ENCODE assay signal across 9 cellular contexts in the genomic region with DNA sequence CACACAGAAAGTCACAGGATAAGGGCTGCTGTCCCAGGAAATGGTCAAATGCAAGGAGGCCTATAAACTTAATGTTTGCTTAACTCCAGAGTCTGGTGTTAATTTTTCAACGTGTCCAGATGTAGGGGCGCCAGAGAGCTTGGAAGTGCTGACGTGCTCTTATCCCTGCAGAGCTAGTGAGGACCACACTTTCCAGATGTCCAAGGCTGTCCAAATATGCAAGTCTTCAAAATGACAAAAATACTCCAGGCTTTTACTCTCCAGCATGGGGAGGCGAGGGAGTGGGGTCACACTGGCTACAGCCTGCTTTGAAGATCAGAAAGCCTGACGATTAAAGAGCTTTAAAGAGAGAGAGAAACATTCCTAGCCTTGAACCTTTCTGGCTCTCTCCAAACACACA. TPM values are rescaled to one million over a fixed set of nuclear protein-coding genes. Genes with fewer than 3 reads are reported as not detected.
DNase-seq lines count a peak whose midpoint lies in the region; ATAC-seq, FAIRE-seq and TF ChIP-seq lines count a peak whose summit lies in the region.
"Had no signal": no experiment of that assay in that cellular context is flagged by ENCODE, and none has a peak within 500 bp of the region (broad histone marks: within the 10 kb centered on the region; RNA-seq: fewer than 3 reads in every experiment).

No MANE protein-coding gene starts in this region.

- no peak overlapping the region for H3K4me3 Mint-ChIP-seq in Caco-2 (ENCODE audit: unreplicated experiment)
- no peak overlapping the region for H3K4me3 Mint-ChIP-seq in endothelial cell (ENCODE audit: unreplicated experiment)
- H3K4me3 Mint-ChIP-seq in activated CD4-positive, alpha-beta T cell treated with anti-CD3 and anti-CD28 coated beads, Interleukin-2, amount 10 ng/mL, durations not matched to agents 7 days and 5 days, result no peak overlapping the region
- H3K4me3 Mint-ChIP-seq: memory B cell had no signal

- H3K4me3 ChIP-seq in Caco-2 (ENCODE audit: low read depth, low read length) (no peak overlapping the region), neural cell (ENCODE audit: low read length) (no peak overlapping the region)

- H3K27me3 Mint-ChIP-seq in Caco-2 (ENCODE audit: insufficient read depth, unreplicated experiment) (no peaks in the 10 kb centered on the region), endothelial cell (ENCODE audit: unreplicated experiment) (peaks cover 9% of the 10 kb centered on the region)
- H3K27me3 Mint-ChIP-seq in activated CD4-positive, alpha-beta T cell treated with anti-CD3 and anti-CD28 coated beads, Interleukin-2, amount 10 ng/mL, durations not matched to agents 7 days and 5 days, result peaks cover 10% of the 10 kb centered on the region

- ATAC-seq in HG02885 (IDR thresholded peaks at IDR 0.05; ENCODE audit: poor library complexity, unreplicated experiment), result no peak

- intact Hi-C loops in Caco-2 (cut with micrococcal nuclease; ENCODE audit: unreplicated experiment), result loop anchor here (2.0 to 5.0 kb wide), 2 partner anchors 41 to 99 kb away; no protein-coding TSS in a partner anchor

- POLR2A ChIA-PET in Caco-2 (lab: Charles Lee), result no interaction called here
- POLR2A ChIA-PET in activated CD4-positive, alpha-beta T cell treated with anti-CD3 and anti-CD28 coated beads, Interleukin-2, amount 10 ng/mL, durations not matched to agents 7 days and 5 days (lab: Charles Lee), result interaction anchor here (0.6 kb wide), 1 partner anchor 487 kb away, joined by 3 read pairs; no protein-coding TSS in a partner anchor

- H3K9me3 ChIP-seq in Caco-2, result no peaks in the 10 kb centered on the region
- no peaks in the 10 kb centered on the region for H3K9me3 ChIP-seq in neural cell (ENCODE audit: low read length)

- FAIRE-seq in GM12891 (lab: Jason Lieb, UNC), result no peak

- no peak for TF ChIP-seq EP300 in neural cell (conservative IDR thresholded peaks at IDR 0.05; ENCODE audit: poor library complexity, severe bottlenecking)

- no peak overlapping the region for H3K27ac ChIP-seq in neural cell (ENCODE audit: low read length)

- BruUV-seq in Caco-2 (replicated peaks; lab: Mats Ljungman, UMichigan), result no TSS peak

- no peaks in the 10 kb centered on the region for H3F3A ChIP-seq in neural cell (ENCODE audit: insufficient read depth, low read length, poor library complexity, severe bottlenecking)

- no peak overlapping the region for H3K4me2 ChIP-seq in neural cell (ENCODE audit: low read length)

- no peak for TF ChIP-seq POLR2A in GM12891 (IDR thresholded peaks at IDR 0.05; ENCODE audit: low read depth, low read length)

- TF ChIP-seq CTCF in Caco-2 (IDR thresholded peaks at IDR 0.05; ENCODE audit: insufficient read depth in 1 of 2, low read depth in 1 of 2, low read length in 1 of 2, severe bottlenecking in 1 of 2, unreplicated experiment in 1 of 2), result peak in 1 of 2 experiments; percentile 28
- TF ChIP-seq CTCF in endothelial cell (IDR thresholded peaks at IDR 0.05; ENCODE audit: unreplicated experiment), result no peak
- TF ChIP-seq CTCF in neural cell (IDR thresholded peaks at IDR 0.05; ENCODE audit: poor library complexity, severe bottlenecking), result peak; percentile 31

- H3K4me1 Mint-ChIP-seq in Caco-2 (ENCODE audit: low read depth, unreplicated experiment) (peaks cover 34% of the 10 kb centered on the region), endothelial cell (ENCODE audit: unreplicated experiment) (peaks cover 83% of the 10 kb centered on the region)
- no peaks in the 10 kb centered on the region for H3K4me1 Mint-ChIP-seq in activated CD4-positive, alpha-beta T cell treated with anti-CD3 and anti-CD28 coated beads, Interleukin-2, amount 10 ng/mL, durations not matched to agents 7 days and 5 days

- H3K4me1 ChIP-seq in Caco-2, result peaks cover 46% of the 10 kb centered on the region

- peak overlapping the region; percentile 28 for H3K27ac Mint-ChIP-seq in Caco-2 (ENCODE audit: unreplicated experiment)
- H3K27ac Mint-ChIP-seq in endothelial cell (ENCODE audit: unreplicated experiment), result peak overlapping the region; percentile 74
- no peak overlapping the region for H3K27ac Mint-ChIP-seq in activated CD4-positive, alpha-beta T cell treated with anti-CD3 and anti-CD28 coated beads, Interleukin-2, amount 10 ng/mL, durations not matched to agents 7 days and 5 days
- H3K27ac Mint-ChIP-seq: memory B cell had no signal

- H2AFZ ChIP-seq in neural cell (ENCODE audit: low read depth, low read length), result no peak overlapping the region

- no peaks in the 10 kb centered on the region for H4K20me1 ChIP-seq in neural cell (ENCODE audit: insufficient read depth)

- H3K9me2 ChIP-seq in neural cell (ENCODE audit: insufficient read depth, low read length), result no peaks in the 10 kb centered on the region

- H3K27me3 ChIP-seq in Caco-2 (replicated peaks; ENCODE audit: control insufficient read depth, insufficient read depth, low read length) (no peaks in the 10 kb centered on the region), neural cell (ENCODE audit: insufficient read depth, low read depth, low read length) (no peaks in the 10 kb centered on the region)

- H3K9me3 Mint-ChIP-seq in Caco-2 (ENCODE audit: unreplicated experiment) (no peaks in the 10 kb centered on the region), endothelial cell (ENCODE audit: unreplicated experiment) (no peaks in the 10 kb centered on the region)
- H3K9me3 Mint-ChIP-seq in activated CD4-positive, alpha-beta T cell treated with anti-CD3 and anti-CD28 coated beads, Interleukin-2, amount 10 ng/mL, durations not matched to agents 7 days and 5 days, result no peaks in the 10 kb centered on the region
- H3K9me3 Mint-ChIP-seq: memory B cell had no signal

- TF ChIP-seq RAD21 in neural cell (conservative IDR thresholded peaks at IDR 0.05), result no peak

- no peaks in the 10 kb centered on the region for H3K36me3 Mint-ChIP-seq in Caco-2 (ENCODE audit: insufficient read depth, unreplicated experiment)
- H3K36me3 Mint-ChIP-seq in endothelial cell (ENCODE audit: low read depth, unreplicated experiment), result no peaks in the 10 kb centered on the region
- no peaks in the 10 kb centered on the region for H3K36me3 Mint-ChIP-seq in activated CD4-positive, alpha-beta T cell treated with anti-CD3 and anti-CD28 coated beads, Interleukin-2, amount 10 ng/mL, durations not matched to agents 7 days and 5 days (ENCODE audit: low read depth)
- H3K36me3 Mint-ChIP-seq: memory B cell had no signal

- H3K79me2 ChIP-seq in neural cell (replicated peaks; ENCODE audit: insufficient read depth, low read length), result no peaks in the 10 kb centered on the region

- CTCF ChIA-PET in Caco-2 (lab: Charles Lee), result interaction anchor here (0.6 to 2.3 kb wide), 4 partner anchors 11 to 174 kb away, joined by 3 to 14 read pairs (median 4); a partner anchor contains a TSS
- CTCF ChIA-PET in activated CD4-positive, alpha-beta T cell treated with anti-CD3 and anti-CD28 coated beads, Interleukin-2, amount 10 ng/mL, durations not matched to agents 7 days and 5 days (lab: Charles Lee), result interaction anchor here (0.6 to 1.5 kb wide), 2 partner anchors 13 to 21 kb away, joined by 3 to 4 read pairs; no protein-coding TSS in a partner anchor

- no peaks in the 10 kb centered on the region for H3K36me3 ChIP-seq in Caco-2 (ENCODE audit: control insufficient read depth, insufficient read depth, low read length)
- no peaks in the 10 kb centered on the region for H3K36me3 ChIP-seq in neural cell (ENCODE audit: insufficient read depth, low read length)

- DNase-seq in Caco-2 (peak; percentile 31 to 49), NCI-H510A (lab: John Stamatoyannopoulos, UW) (peak; percentile 45), endothelial cell (ENCODE audit: low spot score) (no peak), midbrain (lab: John Stamatoyannopoulos, UW) (no peak), GM12891 (ENCODE audit: insufficient read length, low spot score) (no peak)
- no peak for DNase-seq in activated CD4-positive, alpha-beta T cell treated with anti-CD3 and anti-CD28 coated beads, Interleukin-2, amount 10 ng/mL, durations not matched to agents 7 days and 5 days

- no peak overlapping the region for H3K9ac ChIP-seq in neural cell (ENCODE audit: low read length)

TF ChIP-seq in neural cell, 6 proteins besides CTCF, POLR2A, EP300 and RAD21 (continues in another document):
- TF ChIP-seq MXI1 (conservative IDR thresholded peaks at IDR 0.05; ENCODE audit: poor library complexity, severe bottlenecking), result no peak

TF ChIP-seq in GM12891, 5 proteins besides CTCF, POLR2A, EP300 and RAD21:
- TF ChIP-seq TAF1 (IDR thresholded peaks at IDR 0.05; ENCODE audit: low read depth, low read length) (no peak), SPI1 (IDR thresholded peaks at IDR 0.05; ENCODE audit: low read depth, low read length) (no peak), POU2F2 (IDR thresholded peaks at IDR 0.05; ENCODE audit: low read depth, low read length) (no peak), PAX5 (IDR thresholded peaks at IDR 0.05; ENCODE audit: insufficient read depth, low read length, severe bottlenecking) (no peak), POLR2AphosphoS5 (IDR thresholded peaks at IDR 0.05; ENCODE audit: low read depth, low read length) (no peak)
TF ChIP-seq in GM12891: peak in this region for 0.

RNA-seq across cellular contexts. Expression of a gene that starts 57.6 kb away (rescaled TPM):
- total RNA-seq in Caco-2 (2022), result 1.0 and 1.8 TPM in 2 replicates
- 51.7 TPM for total RNA-seq in endothelial cell (ENCODE audit: unreplicated experiment)
- polyA plus RNA-seq in neural cell, result not detected in 2 replicates
- under 0.01 TPM in 1 of 2 replicates, not detected in the other for polyA minus RNA-seq in neural cell
- total RNA-seq in activated CD4-positive, alpha-beta T cell treated with anti-CD3 and anti-CD28 coated beads, Interleukin-2, amount 10 ng/mL, durations not matched to agents 7 days and 5 days, result not detected
- not detected for polyA plus RNA-seq in GM12891 (2012; ENCODE audit: low read depth, missing spikeins)

Comparison
In these comparisons a context has a peak if more than half of its experiments do, and no peak if none do; other contexts are left out.
1. DNase-seq: peak in Caco-2 (2 of 2) and NCI-H510A (single experiment); none in endothelial cell (single experiment), activated CD4-positive, alpha-beta T cell treated with anti-CD3 and anti-CD28 coated beads, Interleukin-2, amount 10 ng/mL, durations not matched to agents 7 days and 5 days (single experiment), midbrain (single experiment) and GM12891 (single experiment).
2. RNA of a gene that starts 57.6 kb away (total RNA-seq): 51.7 TPM in endothelial cell (single experiment); 1.0 to 1.8 TPM in Caco-2 and not detected in activated CD4-positive, alpha-beta T cell treated with anti-CD3 and anti-CD28 coated beads, Interleukin-2, amount 10 ng/mL, durations not matched to agents 7 days and 5 days; every median in the first group is over 10 times any median in the second.